11 cellular contexts compared by ENCODE assay signal in genomic region chr12:108645686-108646596, GRCh38. TPM values are rescaled to one million over a fixed set of nuclear protein-coding genes. Genes with fewer than 3 reads are reported as not detected.
DNase-seq lines count a peak whose midpoint lies in the region; ATAC-seq and TF ChIP-seq lines count a peak whose summit lies in the region.
"Had no signal": no experiment of that assay in that cellular context is flagged by ENCODE, and none has a peak within 500 bp of the region (broad histone marks: within the 10 kb centered on the region; RNA-seq: fewer than 3 reads in every experiment).

No MANE protein-coding gene starts in this region.

- H3K4me3 ChIP-seq in cardiac muscle cell = no peak overlapping the region
- H3K4me3 ChIP-seq in right atrium auricular region = no peak overlapping the region
- H3K4me3 ChIP-seq in lower lobe of right lung = no peak overlapping the region
- H3K4me3 ChIP-seq in upper lobe of right lung = no peak overlapping the region

- ATAC-seq in lower lobe of right lung (no peak), upper lobe of right lung (no peak)
- ATAC-seq: activated CD4-positive, CD25-positive, alpha-beta regulatory T cell treated with anti-CD3 and anti-CD28 coated beads, Interleukin-2, amount 50 U/mL, for 24 hours had no signal

- peaks cover 41% of the 10 kb centered on the region for H3K4me1 Mint-ChIP-seq in activated T-helper 2 cell treated with anti-CD3 and anti-CD28 coated beads, Interferon-gamma antibody, Interleukin-2, Interleukin-4, amounts not matched to agents 10 μg/mL and 5 μg/mL and 100 μg/mL, durations not matched to agents 14 hours and 24 hours and 36 hours (ENCODE audit: low read depth)
- H3K4me1 Mint-ChIP-seq in mesothelial cell of epicardium = peaks cover 22% of the 10 kb centered on the region

- peaks cover 7% of the 10 kb centered on the region for H3K4me1 ChIP-seq in cardiac muscle cell (ENCODE audit: low read depth)
- peaks cover 0 to 61% of the 10 kb centered on the region in 2 donors for H3K4me1 ChIP-seq in right atrium auricular region
- peaks cover 69% of the 10 kb centered on the region for H3K4me1 ChIP-seq in lower lobe of right lung
- H3K4me1 ChIP-seq in upper lobe of right lung = peaks cover 55% of the 10 kb centered on the region

- H3K9me3 ChIP-seq in cardiac muscle cell (ENCODE audit: low read depth) (no peaks in the 10 kb centered on the region), right atrium auricular region (no peaks in the 10 kb centered on the region), lower lobe of right lung (no peaks in the 10 kb centered on the region), upper lobe of right lung (no peaks in the 10 kb centered on the region)

- no peak for TF ChIP-seq CTCF in cardiac muscle cell (IDR thresholded peaks at IDR 0.05; ENCODE audit: low read depth, low read length)
- no peak for TF ChIP-seq CTCF in right atrium auricular region (IDR thresholded peaks at IDR 0.05)
- no peak for TF ChIP-seq CTCF in lower lobe of right lung (IDR thresholded peaks at IDR 0.05)
- TF ChIP-seq CTCF in upper lobe of right lung (IDR thresholded peaks at IDR 0.05) = no peak
- TF ChIP-seq CTCF in mesothelial cell of epicardium (IDR thresholded peaks at IDR 0.05; ENCODE audit: unreplicated experiment) = no peak

- H3K27me3 Mint-ChIP-seq in activated T-helper 2 cell treated with anti-CD3 and anti-CD28 coated beads, Interferon-gamma antibody, Interleukin-2, Interleukin-4, amounts not matched to agents 10 μg/mL and 5 μg/mL and 100 μg/mL, durations not matched to agents 14 hours and 24 hours and 36 hours (ENCODE audit: low read depth) = no peaks in the 10 kb centered on the region
- H3K27me3 Mint-ChIP-seq in mesothelial cell of epicardium (ENCODE audit: low read depth) = no peaks in the 10 kb centered on the region

- H3K36me3 ChIP-seq in cardiac muscle cell (peaks cover 45% of the 10 kb centered on the region), right atrium auricular region (peaks cover 45% of the 10 kb centered on the region), lower lobe of right lung (peaks cover 45% of the 10 kb centered on the region), upper lobe of right lung (peaks cover 54% of the 10 kb centered on the region)

- peaks cover 40% of the 10 kb centered on the region for H3K36me3 Mint-ChIP-seq in activated T-helper 2 cell treated with anti-CD3 and anti-CD28 coated beads, Interferon-gamma antibody, Interleukin-2, Interleukin-4, amounts not matched to agents 10 μg/mL and 5 μg/mL and 100 μg/mL, durations not matched to agents 14 hours and 24 hours and 36 hours (ENCODE audit: low read depth)
- peaks cover 21% of the 10 kb centered on the region for H3K36me3 Mint-ChIP-seq in mesothelial cell of epicardium

- DNase-seq in cardiac muscle cell (ENCODE audit: low read depth in 1 of 2, low spot score in 1 of 2) (no peak), right atrium auricular region (ENCODE audit: low spot score) (no peak), lower lobe of right lung (no peak), upper lobe of right lung (no peak), SKM-1 treated with dmso at 0.1 percent for 144 hours (lab: John Stamatoyannopoulos, UW; ENCODE audit: unreplicated experiment) (no peak), mesothelial cell of epicardium (ENCODE audit: low spot score in 2 of 2, unreplicated experiment in 2 of 2) (no peak), iPS-NIHi7 (ENCODE audit: extremely low spot score) (no peak)
- DNase-seq in activated T-helper 2 cell treated with anti-CD3 and anti-CD28 coated beads, Interferon-gamma antibody, Interleukin-2, Interleukin-4, amounts not matched to agents 10 μg/mL and 5 μg/mL and 100 μg/mL, durations not matched to agents 14 hours and 24 hours and 36 hours (ENCODE audit: low spot score) = no peak
- DNase-seq: erythroblast, Karpas-422 had no signal

- H3K27ac Mint-ChIP-seq in activated T-helper 2 cell treated with anti-CD3 and anti-CD28 coated beads, Interferon-gamma antibody, Interleukin-2, Interleukin-4, amounts not matched to agents 10 μg/mL and 5 μg/mL and 100 μg/mL, durations not matched to agents 14 hours and 24 hours and 36 hours = peak overlapping the region; percentile 51
- no peak overlapping the region for H3K27ac Mint-ChIP-seq in mesothelial cell of epicardium

- intact Hi-C loops in activated T-helper 2 cell treated with anti-CD3 and anti-CD28 coated beads, Interferon-gamma antibody, Interleukin-2, Interleukin-4, amounts not matched to agents 10 μg/mL and 5 μg/mL and 100 μg/mL, durations not matched to agents 14 hours and 24 hours and 36 hours (cut with micrococcal nuclease) = loop anchor here (5.0 kb wide), 1 partner anchor 86 kb away; the partner anchor contains the start of gene CORO1C
- intact Hi-C loops in lower lobe of right lung (cut with DNase I) = no loop called here
- intact Hi-C loops in upper lobe of right lung (cut with DNase I) = no loop called here

- H3K4me3 Mint-ChIP-seq in activated T-helper 2 cell treated with anti-CD3 and anti-CD28 coated beads, Interferon-gamma antibody, Interleukin-2, Interleukin-4, amounts not matched to agents 10 μg/mL and 5 μg/mL and 100 μg/mL, durations not matched to agents 14 hours and 24 hours and 36 hours (ENCODE audit: low read depth) = no peak overlapping the region
- H3K4me3 Mint-ChIP-seq in mesothelial cell of epicardium = no peak overlapping the region

- H3K27me3 ChIP-seq in cardiac muscle cell = no peaks in the 10 kb centered on the region
- no peaks in the 10 kb centered on the region for H3K27me3 ChIP-seq in right atrium auricular region
- H3K27me3 ChIP-seq in lower lobe of right lung (ENCODE audit: low read depth) = no peaks in the 10 kb centered on the region
- H3K27me3 ChIP-seq in upper lobe of right lung = no peaks in the 10 kb centered on the region

- H3K27ac ChIP-seq in cardiac muscle cell = peak overlapping the region; percentile 16
- no peak overlapping the region for H3K27ac ChIP-seq in right atrium auricular region
- H3K27ac ChIP-seq in lower lobe of right lung = peak overlapping the region; percentile 66
- H3K27ac ChIP-seq in upper lobe of right lung = peak overlapping the region; percentile 59

- H3K9me3 Mint-ChIP-seq in activated T-helper 2 cell treated with anti-CD3 and anti-CD28 coated beads, Interferon-gamma antibody, Interleukin-2, Interleukin-4, amounts not matched to agents 10 μg/mL and 5 μg/mL and 100 μg/mL, durations not matched to agents 14 hours and 24 hours and 36 hours = no peaks in the 10 kb centered on the region
- no peaks in the 10 kb centered on the region for H3K9me3 Mint-ChIP-seq in mesothelial cell of epicardium

RNA-seq across cellular contexts. Expression of gene SELPLG, which starts 12.2 kb away (rescaled TPM):
- 1.4 and 2.9 TPM in 2 replicates for total RNA-seq in cardiac muscle cell
- 2.7 and 3.5 TPM in 2 replicates for polyA plus RNA-seq in cardiac muscle cell
- total RNA-seq in right atrium auricular region = 1 to 10 TPM; 3.7 to 7.7 TPM
- 52.1 and 55.6 TPM in 2 replicates for total RNA-seq in activated T-helper 2 cell treated with anti-CD3 and anti-CD28 coated beads, Interferon-gamma antibody, Interleukin-2, Interleukin-4, amounts not matched to agents 10 μg/mL and 5 μg/mL and 100 μg/mL, durations not matched to agents 14 hours and 24 hours and 36 hours
- 59.9 TPM for total RNA-seq in lower lobe of right lung
- 31.9 TPM for total RNA-seq in upper lobe of right lung
- 0.33 to 0.47 TPM in 2 of 3 replicates, not detected in the other for total RNA-seq in mesothelial cell of epicardium

RNA-seq across cellular contexts. Expression of gene TMEM119, which starts 48.1 kb away (rescaled TPM):
- total RNA-seq in cardiac muscle cell (0.48 and 1.7 TPM in 2 replicates), right atrium auricular region (1 to 10 TPM; 1.8 to 5.5 TPM), lower lobe of right lung (13.4 TPM), upper lobe of right lung (43.8 TPM), mesothelial cell of epicardium (37.6 to 43.2 TPM (median 41.2 TPM) in 3 replicates)
- 0.21 and 1.5 TPM in 2 replicates for polyA plus RNA-seq in cardiac muscle cell
- not detected in 2 replicates for total RNA-seq in activated T-helper 2 cell treated with anti-CD3 and anti-CD28 coated beads, Interferon-gamma antibody, Interleukin-2, Interleukin-4, amounts not matched to agents 10 μg/mL and 5 μg/mL and 100 μg/mL, durations not matched to agents 14 hours and 24 hours and 36 hours

Comparison
In these comparisons a context has a peak if more than half of its experiments do, and no peak if none do; other contexts are left out.
1. H3K27ac ChIP-seq: peak in cardiac muscle cell (single experiment), lower lobe of right lung (single experiment) and upper lobe of right lung (single experiment); none in right atrium auricular region (0 of 2).